In the genomic region with DNA sequence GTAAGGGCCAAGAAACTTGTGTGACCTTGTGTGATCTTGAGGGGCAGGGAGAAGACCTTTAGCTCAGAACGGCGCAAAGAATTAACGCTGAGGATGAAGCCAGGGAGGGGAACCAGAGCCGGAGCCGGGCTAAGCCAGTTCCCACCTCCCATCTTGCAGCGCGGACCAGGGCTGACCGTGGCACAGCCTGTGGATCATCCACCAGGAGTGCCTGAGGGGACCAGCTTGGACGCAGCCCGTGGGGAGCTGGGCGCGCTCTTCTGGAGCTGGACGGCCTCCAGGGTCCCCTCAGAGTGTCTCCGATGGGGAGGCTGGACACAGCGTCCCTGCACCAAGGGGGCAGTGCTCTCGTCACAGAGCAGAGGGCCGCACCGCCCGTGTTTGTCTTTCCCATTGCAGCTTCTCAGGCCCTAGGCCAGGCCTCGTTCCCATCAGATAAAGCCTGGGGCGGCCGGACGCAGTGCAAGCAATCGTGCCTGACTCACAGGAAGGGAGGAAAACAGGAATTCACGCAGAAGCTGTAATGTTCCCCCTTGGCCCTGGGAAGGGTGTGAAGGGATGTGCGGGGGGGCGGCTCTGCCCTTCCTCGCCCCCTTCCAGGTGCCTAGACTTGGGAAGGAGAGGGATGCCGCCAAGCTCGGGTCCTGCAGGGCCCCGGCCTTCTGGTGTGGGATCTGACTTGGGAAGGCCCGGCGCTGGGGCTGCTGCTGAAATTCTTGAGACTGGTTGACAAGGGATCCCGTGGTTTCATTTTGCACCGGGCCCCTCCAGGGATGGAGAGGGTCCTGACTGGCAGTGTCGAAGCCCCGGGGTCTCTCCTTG, we compare ENCODE assay signal across 8 cellular contexts.
A peak's percentile ranks its signal among the peaks of the same experiment; 100 is the strongest.
DNase-seq lines count a peak whose midpoint lies in the region; ATAC-seq, FAIRE-seq and TF ChIP-seq lines count a peak whose summit lies in the region.
"Not testable (repeated sequence)": the region's sequence is repeated elsewhere in the genome, so short reads cannot be mapped to it uniquely, and the experiment has no call there.

No MANE protein-coding gene starts in this region.

- peak overlapping the region; percentile 70 for H3K27ac ChIP-seq in AG04450 (ENCODE audit: low read depth, low read length)
- H3K27ac ChIP-seq in astrocyte (ENCODE audit: low read depth, low read length): peak overlapping the region; percentile 85
- peak overlapping the region; percentile 93 for H3K27ac ChIP-seq in endothelial cell of umbilical vein (ENCODE audit: insufficient read depth, low read depth, low read length)
- peak overlapping the region; percentile 83 to 96 (median 93) for H3K27ac ChIP-seq in right lobe of liver
- H3K27ac ChIP-seq in pancreas: peak overlapping the region; percentile 48 to 77 (median 74)
- H3K27ac ChIP-seq in stomach smooth muscle (ENCODE audit: low read length): peak overlapping the region; percentile 18

- TF ChIP-seq CTCF in AG04450 (IDR thresholded peaks at IDR 0.05; ENCODE audit: low read depth, low read length); astrocyte (IDR thresholded peaks at IDR 0.05; ENCODE audit: insufficient read depth, low read depth, low read length); endothelial cell of umbilical vein (IDR thresholded peaks at IDR 0.05; ENCODE audit: extremely low read depth in 1 of 2, insufficient read depth in 1 of 2, low read depth in 1 of 2, low read length in 2 of 2); right lobe of liver (IDR thresholded peaks at IDR 0.05); pancreas (IDR thresholded peaks at IDR 0.05): not testable (repeated sequence)

- not testable (repeated sequence) for H3K4me3 Mint-ChIP-seq in astrocyte (ENCODE audit: unreplicated experiment)

- not testable (repeated sequence) for H3K4me2 ChIP-seq in astrocyte (ENCODE audit: low read length)
- H3K4me2 ChIP-seq in endothelial cell of umbilical vein (ENCODE audit: insufficient read depth, low read length): peak overlapping the region; percentile 33

- WGBS in right lobe of liver (ENCODE audit: insufficient coverage, low coverage, low lambda C conversion rate, missing lambda C conversion rate): 23% methylated on average over 11 of the region's 37 CpGs
- 31 to 39% methylated on average over 26 to 32 of the region's 37 CpGs for WGBS in pancreas, 2 donors

- intact Hi-C loops in endothelial cell of umbilical vein (cut with micrococcal nuclease); left cardiac atrium (cut with DNase I); right lobe of liver (cut with DNase I); pancreas (cut with DNase I): not testable (repeated sequence)

- not testable (repeated sequence) for TF ChIP-seq POLR2A in endothelial cell of umbilical vein (IDR thresholded peaks at IDR 0.05; ENCODE audit: low read depth, low read length)
- TF ChIP-seq POLR2A in right lobe of liver (IDR thresholded peaks at IDR 0.05): peak; percentile 84

- H3K9ac ChIP-seq in astrocyte (ENCODE audit: low read length): peak overlapping the region; percentile 68
- peak overlapping the region; percentile 25 for H3K9ac ChIP-seq in endothelial cell of umbilical vein (replicated peaks; ENCODE audit: extremely low read depth, insufficient read depth, low read length)
- not testable (repeated sequence) for H3K9ac ChIP-seq in stomach smooth muscle (ENCODE audit: low read length in 2 of 2)

- H2AFZ ChIP-seq in astrocyte (ENCODE audit: low read depth, low read length); endothelial cell of umbilical vein (ENCODE audit: low read depth, low read length): not testable (repeated sequence)

- H4K20me1 ChIP-seq in astrocyte (ENCODE audit: insufficient read depth, low read length); endothelial cell of umbilical vein (replicated peaks; ENCODE audit: control insufficient read depth, extremely low read depth, insufficient read depth, low read length): not testable (repeated sequence)

- H3K27me3 Mint-ChIP-seq in astrocyte (ENCODE audit: low read depth, unreplicated experiment): not testable (repeated sequence)

- dilution Hi-C loops in endothelial cell of umbilical vein (cut with MboI; ENCODE audit: extremely low pct_ligation_motif_present, low sequenced_read_pairs): not testable (repeated sequence)

- not testable (repeated sequence) for H3K27ac Mint-ChIP-seq in astrocyte (ENCODE audit: unreplicated experiment)

- CTCF ChIA-PET in AG04450 (lab: Charles Lee): not testable (repeated sequence)
- CTCF ChIA-PET in endothelial cell of umbilical vein (lab: Charles Lee): interaction anchor here (0.6 to 1.3 kb wide), 2 partner anchors 146 to 184 kb away, joined by 3 to 8 read pairs; no protein-coding TSS in a partner anchor

- H3K9me3 ChIP-seq in AG04450 (ENCODE audit: control insufficient read depth, insufficient read depth, low read length); astrocyte (ENCODE audit: insufficient read depth, low read depth, low read length); endothelial cell of umbilical vein (replicated peaks; ENCODE audit: control insufficient read depth, insufficient read depth, low read length); right lobe of liver; pancreas; stomach smooth muscle (ENCODE audit: control insufficient read depth in 2 of 2, low read length in 2 of 2): not testable (repeated sequence)

- H3K36me3 Mint-ChIP-seq in astrocyte (ENCODE audit: low read depth, unreplicated experiment): not testable (repeated sequence)

- H3K9me3 Mint-ChIP-seq in astrocyte (ENCODE audit: unreplicated experiment): not testable (repeated sequence)

- POLR2A ChIA-PET in AG04450 (lab: Yijun Ruan, JAX); endothelial cell of umbilical vein (lab: Charles Lee): not testable (repeated sequence)

- not testable (repeated sequence) for H3K9me1 ChIP-seq in endothelial cell of umbilical vein (replicated peaks; ENCODE audit: control insufficient read depth, extremely low read depth, insufficient read depth, low read length)

- H3K27me3 ChIP-seq in AG04450 (ENCODE audit: control insufficient read depth, insufficient read depth, low read length); astrocyte (ENCODE audit: insufficient read depth, low read length); endothelial cell of umbilical vein (ENCODE audit: control insufficient read depth in 2 of 2, insufficient read depth in 2 of 2, low read length in 2 of 2); right lobe of liver; pancreas; stomach smooth muscle (ENCODE audit: control insufficient read depth in 1 of 2, insufficient read depth in 2 of 2, low read length in 2 of 2): not testable (repeated sequence)

- TSS peak; percentile 23 for BruUV-seq in endothelial cell of umbilical vein (replicated peaks; lab: Mats Ljungman, UMichigan)

- peaks cover 26% of the 10 kb centered on the region for H3K4me1 ChIP-seq in astrocyte (ENCODE audit: insufficient read depth, low read length)
- H3K4me1 ChIP-seq in endothelial cell of umbilical vein (ENCODE audit: control insufficient read depth, extremely low read depth, insufficient read depth, low read length): peaks cover 30% of the 10 kb centered on the region
- H3K4me1 ChIP-seq in right lobe of liver: peaks cover 0 to 23% (median 6%) of the 10 kb centered on the region in 4 donors
- H3K4me1 ChIP-seq in pancreas: peaks cover 0 to 19% (median 16%) of the 10 kb centered on the region in 3 donors
- peaks cover 20% of the 10 kb centered on the region for H3K4me1 ChIP-seq in stomach smooth muscle (ENCODE audit: control insufficient read depth, insufficient read depth, low read length)

- not testable (repeated sequence) for H3K36me3 ChIP-seq in astrocyte (ENCODE audit: insufficient read depth, low read length); endothelial cell of umbilical vein (ENCODE audit: control insufficient read depth in 2 of 2, extremely low read depth in 1 of 2, insufficient read depth in 2 of 2, low read length in 2 of 2); right lobe of liver; pancreas; stomach smooth muscle (ENCODE audit: control insufficient read depth in 2 of 2, insufficient read depth in 2 of 2, low read length in 2 of 2)

- not testable (repeated sequence) for H3K4me3 ChIP-seq in AG04450 (ENCODE audit: low read depth, low read length); astrocyte (ENCODE audit: insufficient read depth, low read depth, low read length); endothelial cell of umbilical vein (replicated peaks in 1 of 3; ENCODE audit: insufficient read depth in 1 of 3, low read depth in 1 of 3, low read length in 3 of 3); pancreas; stomach smooth muscle (ENCODE audit: low read length in 2 of 2)
- H3K4me3 ChIP-seq in right lobe of liver: peak overlapping the region; percentile 36 to 52 (median 52)

- not testable (repeated sequence) for DNase-seq in AG04450 (ENCODE audit: low read depth, low spot score)
- DNase-seq in OCI-M1 (lab: John Stamatoyannopoulos, UW) (peak; percentile 11), astrocyte (ENCODE audit: low read depth) (peak; percentile 36), endothelial cell of umbilical vein (ENCODE audit: low read depth, low spot score) (peak; percentile 77), left cardiac atrium (peak; percentile 72), right lobe of liver (peak; percentile 64 to 84 (median 83)), pancreas (peak in 4 of 6 donors; percentile 27 to 52 (median 42))

- H3K4me1 Mint-ChIP-seq in astrocyte (ENCODE audit: low read depth, unreplicated experiment): peaks cover 16% of the 10 kb centered on the region

- ATAC-seq in left cardiac atrium (peak; percentile 71 to 77), right lobe of liver (peak; percentile 69 to 85 (median 76)), pancreas (peak; percentile 62 to 82 (median 78))

- H3K79me2 ChIP-seq in astrocyte (ENCODE audit: insufficient read depth, low read length); endothelial cell of umbilical vein (ENCODE audit: control insufficient read depth, insufficient read depth, low read length): not testable (repeated sequence)

- not testable (repeated sequence) for FAIRE-seq in astrocyte (lab: Jason Lieb, UNC); pancreas (lab: Jason Lieb, UNC)
- FAIRE-seq in endothelial cell of umbilical vein (lab: Jason Lieb, UNC): peak; percentile 98

TF ChIP-seq in endothelial cell of umbilical vein, 7 proteins besides CTCF, POLR2A, EP300 and RAD21 (continues in another document):
- TF ChIP-seq GATA2 (IDR thresholded peaks at IDR 0.05; ENCODE audit: insufficient read depth, insufficient read length, low read depth, low read length): peak; percentile 79
- TF ChIP-seq POLR2AphosphoS5 (IDR thresholded peaks at IDR 0.05; ENCODE audit: insufficient read depth, low read depth, low read length): peak; percentile 55

Comparison
In these comparisons a context has a peak if more than half of its experiments do, and no peak if none do; other contexts are left out.
1. H3K27ac ChIP-seq: peak in every context shown above with its lines; median percentile 93 in endothelial cell of umbilical vein; 93 in right lobe of liver; 85 in astrocyte; 74 in pancreas; 70 in AG04450; 18 in stomach smooth muscle.